21 cellular contexts compared by ENCODE assay signal in genomic region chr4:57554693-57555092, GRCh38.
"Had no signal": no experiment of that assay in that cellular context is flagged by ENCODE, and none has a peak within 500 bp of the region (broad histone marks: within the 10 kb centered on the region; RNA-seq: fewer than 3 reads in every experiment).

No MANE protein-coding gene starts in this region.

- DNase-seq: colonic mucosa; dermis blood vessel endothelial cell; endodermal cell; erythroblast; foreskin keratinocyte; head of caudate nucleus; left ventricle myocardium superior; mucosa of descending colon; naive thymus-derived CD8-positive, alpha-beta T cell; occipital lobe; pancreas; right lobe of liver; stimulated activated CD4-positive, alpha-beta T cell treated with anti-CD3 and anti-CD28 coated beads, Interleukin-4, amount 100 ng/mL, for 1 hour; stimulated activated CD8-positive, alpha-beta memory T cell treated with anti-CD3 and anti-CD28 coated beads, Interleukin-4, amount 100 ng/mL, for 48 hours; tibial artery; upper lobe of left lung; uterus had no signal

- H3K27ac ChIP-seq: colonic mucosa, foreskin keratinocyte, pancreas, right lobe of liver, tibial artery, upper lobe of left lung, uterus had no signal

- H3K27ac Mint-ChIP-seq: endodermal cell; naive thymus-derived CD8-positive, alpha-beta T cell; progenitor cell of endocrine pancreas; stimulated activated effector memory CD8-positive, alpha-beta T cell treated with anti-CD3 and anti-CD28 coated beads, Interleukin-12 subunit alpha, Interleukin-12 subunit beta, amount 100 ng/mL, for 72 hours; stimulated activated naive CD8-positive, alpha-beta T cell treated with anti-CD3 and anti-CD28 coated beads, Interleukin-15, Interleukin-2, amounts not matched to agents 100 ng/mL and 50 ng/mL, for 24 hours had no signal

- H3K4me1 ChIP-seq: colonic mucosa, foreskin keratinocyte, pancreas, right lobe of liver, tibial artery, upper lobe of left lung, uterus had no signal

- H3K27me3 ChIP-seq: colonic mucosa, foreskin keratinocyte, pancreas, right lobe of liver, tibial artery, upper lobe of left lung, uterus had no signal

- H3K4me3 ChIP-seq: colonic mucosa, mucosa of descending colon, pancreas, right lobe of liver, tibial artery, upper lobe of left lung, uterus had no signal

- ATAC-seq: foreskin keratinocyte; left ventricle myocardium superior; mucosa of descending colon; naive thymus-derived CD8-positive, alpha-beta T cell; pancreas; stimulated activated effector memory CD8-positive, alpha-beta T cell treated with anti-CD3 and anti-CD28 coated beads, Interleukin-12 subunit alpha, Interleukin-12 subunit beta, amount 100 ng/mL, for 72 hours had no signal

- H3K4me3 Mint-ChIP-seq: endodermal cell; naive thymus-derived CD8-positive, alpha-beta T cell; neural crest cell; stimulated activated effector memory CD8-positive, alpha-beta T cell treated with anti-CD3 and anti-CD28 coated beads, Interleukin-12 subunit alpha, Interleukin-12 subunit beta, amount 100 ng/mL, for 72 hours; stimulated activated naive CD8-positive, alpha-beta T cell treated with anti-CD3 and anti-CD28 coated beads, Interleukin-15, Interleukin-2, amounts not matched to agents 100 ng/mL and 50 ng/mL, for 24 hours had no signal

- H3K27me3 Mint-ChIP-seq: naive thymus-derived CD8-positive, alpha-beta T cell; progenitor cell of endocrine pancreas; stimulated activated naive CD8-positive, alpha-beta T cell treated with anti-CD3 and anti-CD28 coated beads, Interleukin-15, Interleukin-2, amounts not matched to agents 100 ng/mL and 50 ng/mL, for 24 hours had no signal

- H3K36me3 Mint-ChIP-seq: naive thymus-derived CD8-positive, alpha-beta T cell; stimulated activated effector memory CD8-positive, alpha-beta T cell treated with anti-CD3 and anti-CD28 coated beads, Interleukin-12 subunit alpha, Interleukin-12 subunit beta, amount 100 ng/mL, for 72 hours had no signal

- H3K9me3 ChIP-seq: colonic mucosa, mucosa of descending colon, pancreas, right lobe of liver, tibial artery, uterus had no signal

- H3K36me3 ChIP-seq: colonic mucosa, pancreas, right lobe of liver, tibial artery, upper lobe of left lung, uterus had no signal

- H3K4me1 Mint-ChIP-seq: naive thymus-derived CD8-positive, alpha-beta T cell; stimulated activated effector memory CD8-positive, alpha-beta T cell treated with anti-CD3 and anti-CD28 coated beads, Interleukin-12 subunit alpha, Interleukin-12 subunit beta, amount 100 ng/mL, for 72 hours had no signal
